Comparison of ENCODE assay signal across 2 cellular contexts in genomic region chr7:49327155-49327554, GRCh38.
A peak's percentile ranks its signal among the peaks of the same experiment; 100 is the strongest.
TF ChIP-seq lines count a peak whose summit lies in the region.

No MANE protein-coding gene starts in this region.

TF ChIP-seq in GM23338, 12 proteins besides CTCF, POLR2A, EP300 and RAD21:
- TF ChIP-seq ETS1 (IDR thresholded peaks at IDR 0.05), result no peak
- TF ChIP-seq, protein P1, sequence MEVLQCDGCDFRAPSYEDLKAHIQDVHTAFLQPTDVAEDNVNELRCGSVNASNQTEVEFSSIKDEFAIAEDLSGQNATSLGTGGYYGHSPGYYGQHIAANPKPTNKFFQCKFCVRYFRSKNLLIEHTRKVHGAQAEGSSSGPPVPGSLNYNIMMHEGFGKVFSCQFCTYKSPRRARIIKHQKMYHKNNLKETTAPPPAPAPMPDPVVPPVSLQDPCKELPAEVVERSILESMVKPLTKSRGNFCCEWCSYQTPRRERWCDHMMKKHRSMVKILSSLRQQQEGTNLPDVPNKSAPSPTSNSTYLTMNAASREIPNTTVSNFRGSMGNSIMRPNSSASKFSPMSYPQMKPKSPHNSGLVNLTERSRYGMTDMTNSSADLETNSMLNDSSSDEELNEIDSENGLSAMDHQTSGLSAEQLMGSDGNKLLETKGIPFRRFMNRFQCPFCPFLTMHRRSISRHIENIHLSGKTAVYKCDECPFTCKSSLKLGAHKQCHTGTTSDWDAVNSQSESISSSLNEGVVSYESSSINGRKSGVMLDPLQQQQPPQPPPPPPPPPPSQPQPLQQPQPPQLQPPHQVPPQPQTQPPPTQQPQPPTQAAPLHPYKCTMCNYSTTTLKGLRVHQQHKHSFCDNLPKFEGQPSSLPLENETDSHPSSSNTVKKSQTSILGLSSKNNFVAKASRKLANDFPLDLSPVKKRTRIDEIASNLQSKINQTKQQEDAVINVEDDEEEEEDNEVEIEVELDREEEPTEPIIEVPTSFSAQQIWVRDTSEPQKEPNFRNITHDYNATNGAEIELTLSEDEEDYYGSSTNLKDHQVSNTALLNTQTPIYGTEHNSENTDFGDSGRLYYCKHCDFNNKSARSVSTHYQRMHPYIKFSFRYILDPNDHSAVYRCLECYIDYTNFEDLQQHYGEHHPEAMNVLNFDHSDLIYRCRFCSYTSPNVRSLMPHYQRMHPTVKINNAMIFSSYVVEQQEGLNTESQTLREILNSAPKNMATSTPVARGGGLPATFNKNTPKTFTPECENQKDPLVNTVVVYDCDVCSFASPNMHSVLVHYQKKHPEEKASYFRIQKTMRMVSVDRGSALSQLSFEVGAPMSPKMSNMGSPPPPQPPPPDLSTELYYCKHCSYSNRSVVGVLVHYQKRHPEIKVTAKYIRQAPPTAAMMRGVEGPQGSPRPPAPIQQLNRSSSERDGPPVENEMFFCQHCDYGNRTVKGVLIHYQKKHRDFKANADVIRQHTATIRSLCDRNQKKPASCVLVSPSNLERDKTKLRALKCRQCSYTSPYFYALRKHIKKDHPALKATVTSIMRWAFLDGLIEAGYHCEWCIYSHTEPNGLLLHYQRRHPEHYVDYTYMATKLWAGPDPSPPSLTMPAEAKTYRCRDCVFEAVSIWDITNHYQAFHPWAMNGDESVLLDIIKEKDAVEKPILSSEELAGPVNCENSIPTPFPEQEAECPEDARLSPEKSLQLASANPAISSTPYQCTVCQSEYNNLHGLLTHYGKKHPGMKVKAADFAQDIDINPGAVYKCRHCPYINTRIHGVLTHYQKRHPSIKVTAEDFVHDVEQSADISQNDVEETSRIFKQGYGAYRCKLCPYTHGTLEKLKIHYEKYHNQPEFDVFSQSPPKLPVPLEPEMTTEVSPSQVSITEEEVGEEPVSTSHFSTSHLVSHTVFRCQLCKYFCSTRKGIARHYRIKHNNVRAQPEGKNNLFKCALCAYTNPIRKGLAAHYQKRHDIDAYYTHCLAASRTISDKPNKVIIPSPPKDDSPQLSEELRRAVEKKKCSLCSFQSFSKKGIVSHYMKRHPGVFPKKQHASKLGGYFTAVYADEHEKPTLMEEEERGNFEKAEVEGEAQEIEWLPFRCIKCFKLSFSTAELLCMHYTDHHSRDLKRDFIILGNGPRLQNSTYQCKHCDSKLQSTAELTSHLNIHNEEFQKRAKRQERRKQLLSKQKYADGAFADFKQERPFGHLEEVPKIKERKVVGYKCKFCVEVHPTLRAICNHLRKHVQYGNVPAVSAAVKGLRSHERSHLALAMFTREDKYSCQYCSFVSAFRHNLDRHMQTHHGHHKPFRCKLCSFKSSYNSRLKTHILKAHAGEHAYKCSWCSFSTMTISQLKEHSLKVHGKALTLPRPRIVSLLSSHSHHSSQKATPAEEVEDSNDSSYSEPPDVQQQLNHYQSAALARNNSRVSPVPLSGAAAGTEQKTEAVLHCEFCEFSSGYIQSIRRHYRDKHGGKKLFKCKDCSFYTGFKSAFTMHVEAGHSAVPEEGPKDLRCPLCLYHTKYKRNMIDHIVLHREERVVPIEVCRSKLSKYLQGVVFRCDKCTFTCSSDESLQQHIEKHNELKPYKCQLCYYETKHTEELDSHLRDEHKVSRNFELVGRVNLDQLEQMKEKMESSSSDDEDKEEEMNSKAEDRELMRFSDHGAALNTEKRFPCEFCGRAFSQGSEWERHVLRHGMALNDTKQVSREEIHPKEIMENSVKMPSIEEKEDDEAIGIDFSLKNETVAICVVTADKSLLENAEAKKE (CRISPR knock-in tag; IDR thresholded peaks at IDR 0.05), result no peak
- no peak for TF ChIP-seq NANOG (IDR thresholded peaks at IDR 0.05; ENCODE audit: borderline replicate concordance)
- TF ChIP-seq, protein P2, sequence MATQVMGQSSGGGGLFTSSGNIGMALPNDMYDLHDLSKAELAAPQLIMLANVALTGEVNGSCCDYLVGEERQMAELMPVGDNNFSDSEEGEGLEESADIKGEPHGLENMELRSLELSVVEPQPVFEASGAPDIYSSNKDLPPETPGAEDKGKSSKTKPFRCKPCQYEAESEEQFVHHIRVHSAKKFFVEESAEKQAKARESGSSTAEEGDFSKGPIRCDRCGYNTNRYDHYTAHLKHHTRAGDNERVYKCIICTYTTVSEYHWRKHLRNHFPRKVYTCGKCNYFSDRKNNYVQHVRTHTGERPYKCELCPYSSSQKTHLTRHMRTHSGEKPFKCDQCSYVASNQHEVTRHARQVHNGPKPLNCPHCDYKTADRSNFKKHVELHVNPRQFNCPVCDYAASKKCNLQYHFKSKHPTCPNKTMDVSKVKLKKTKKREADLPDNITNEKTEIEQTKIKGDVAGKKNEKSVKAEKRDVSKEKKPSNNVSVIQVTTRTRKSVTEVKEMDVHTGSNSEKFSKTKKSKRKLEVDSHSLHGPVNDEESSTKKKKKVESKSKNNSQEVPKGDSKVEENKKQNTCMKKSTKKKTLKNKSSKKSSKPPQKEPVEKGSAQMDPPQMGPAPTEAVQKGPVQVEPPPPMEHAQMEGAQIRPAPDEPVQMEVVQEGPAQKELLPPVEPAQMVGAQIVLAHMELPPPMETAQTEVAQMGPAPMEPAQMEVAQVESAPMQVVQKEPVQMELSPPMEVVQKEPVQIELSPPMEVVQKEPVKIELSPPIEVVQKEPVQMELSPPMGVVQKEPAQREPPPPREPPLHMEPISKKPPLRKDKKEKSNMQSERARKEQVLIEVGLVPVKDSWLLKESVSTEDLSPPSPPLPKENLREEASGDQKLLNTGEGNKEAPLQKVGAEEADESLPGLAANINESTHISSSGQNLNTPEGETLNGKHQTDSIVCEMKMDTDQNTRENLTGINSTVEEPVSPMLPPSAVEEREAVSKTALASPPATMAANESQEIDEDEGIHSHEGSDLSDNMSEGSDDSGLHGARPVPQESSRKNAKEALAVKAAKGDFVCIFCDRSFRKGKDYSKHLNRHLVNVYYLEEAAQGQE (IDR thresholded peaks at IDR 0.05; ENCODE audit: unreplicated experiment), result no peak
- no peak for TF ChIP-seq CREB1 (CRISPR knock-in tag; IDR thresholded peaks at IDR 0.05; ENCODE audit: low read depth)
- TF ChIP-seq ZNF114 (CRISPR knock-in tag; IDR thresholded peaks at IDR 0.05), result no peak
- no peak for TF ChIP-seq POLR2AphosphoS5 (IDR thresholded peaks at IDR 0.05; ENCODE audit: low read depth)
- TF ChIP-seq ZNF331 (CRISPR knock-in tag; IDR thresholded peaks at IDR 0.05; ENCODE audit: low read depth), result no peak
- TF ChIP-seq STAT1 (IDR thresholded peaks at IDR 0.05; ENCODE audit: unreplicated experiment), result no peak
- no peak for TF ChIP-seq EZH2phosphoT487 (IDR thresholded peaks at IDR 0.05; ENCODE audit: unreplicated experiment)
- no peak for TF ChIP-seq EZH2 (IDR thresholded peaks at IDR 0.05; ENCODE audit: low read depth, unreplicated experiment)
- no peak for TF ChIP-seq JUNB (IDR thresholded peaks at IDR 0.05; ENCODE audit: unreplicated experiment)

TF ChIP-seq in H1, 55 proteins besides CTCF, POLR2A, EP300 and RAD21:
- TF ChIP-seq ASH2L (IDR thresholded peaks at IDR 0.05; ENCODE audit: low read length) (no peak), E2F6 (IDR thresholded peaks at IDR 0.05) (peak; percentile 42; the same call in 1 of the 2 replicates)
